39 cellular contexts compared by ENCODE assay signal in genomic region chr16:52633230-52633629, GRCh38.
"Had no signal": no experiment of that assay in that cellular context is flagged by ENCODE, and none has a peak within 500 bp of the region (broad histone marks: within the 10 kb centered on the region; RNA-seq: fewer than 3 reads in every experiment).

No MANE protein-coding gene starts in this region.

- H3K4me3 Mint-ChIP-seq: activated naive CD4-positive, alpha-beta T cell treated with anti-CD3 and anti-CD28 coated beads for 36 hours; activated naive CD4-positive, alpha-beta T cell treated with anti-CD3 and anti-CD28 coated beads, Interleukin-2, amount 10 ng/mL, durations not matched to agents 7 days and 5 days; activated naive CD4-positive, alpha-beta T cell treated with anti-CD3 and anti-CD28 coated beads, Interleukin-2, amount 50 U/mL, for 24 hours; activated naive CD8-positive, alpha-beta T cell; activated naive CD8-positive, alpha-beta T cell treated with anti-CD3 and anti-CD28 coated beads for 36 hours; activated naive CD8-positive, alpha-beta T cell treated with anti-CD3 and anti-CD28 coated beads, Interleukin-2, amount 10 ng/mL, durations not matched to agents 7 days and 5 days; activated naive CD8-positive, alpha-beta T cell treated with anti-CD3 and anti-CD28 coated beads, Interleukin-2, amount 50 U/mL, for 24 hours; activated T-cell treated with anti-CD3 and anti-CD28 coated beads, Interleukin-2, amount 50 U/mL, for 24 hours; activated T-cell treated with anti-CD3 and anti-CD28 coated beads, Interleukin-2, amount 50 U/mL, for 4 hours; activated T-cell treated with anti-CD3 and anti-CD28 coated beads, Interleukin-2, amount 50 U/mL, for 72 hours; activated T-helper 1 cell treated with anti-CD3 and anti-CD28 coated beads, Interleukin-12 subunit alpha, Interleukin-12 subunit beta, Interleukin-2, Interleukin-4 antibody, amounts not matched to agents 30 ng/mL and 10 ng/mL and 1 ng/mL, durations not matched to agents 14 hours and 24 hours and 36 hours; activated T-helper 17 cell treated with anti-CD3 and anti-CD28 coated beads, Interleukin-2, amount 50 U/mL, for 72 hours; central memory CD8-positive, alpha-beta T cell had no signal

- H3K4me1 Mint-ChIP-seq: activated naive CD4-positive, alpha-beta T cell treated with anti-CD3 and anti-CD28 coated beads, Interleukin-2, amount 10 ng/mL, durations not matched to agents 7 days and 5 days; activated naive CD4-positive, alpha-beta T cell treated with anti-CD3 and anti-CD28 coated beads, Interleukin-2, amount 50 U/mL, for 24 hours; activated naive CD8-positive, alpha-beta T cell treated with anti-CD3 and anti-CD28 coated beads for 36 hours; activated naive CD8-positive, alpha-beta T cell treated with anti-CD3 and anti-CD28 coated beads, Interleukin-2, amount 10 ng/mL, durations not matched to agents 7 days and 5 days; activated naive CD8-positive, alpha-beta T cell treated with anti-CD3 and anti-CD28 coated beads, Interleukin-2, amount 50 U/mL, for 24 hours; activated T-helper 17 cell treated with anti-CD3 and anti-CD28 coated beads, Interleukin-2, amount 50 U/mL, for 72 hours; central memory CD8-positive, alpha-beta T cell had no signal

- H3K36me3 Mint-ChIP-seq: activated naive CD4-positive, alpha-beta T cell treated with anti-CD3 and anti-CD28 coated beads, Interleukin-2, amount 10 ng/mL, durations not matched to agents 7 days and 5 days; activated naive CD4-positive, alpha-beta T cell treated with anti-CD3 and anti-CD28 coated beads, Interleukin-2, amount 50 U/mL, for 24 hours; activated naive CD4-positive, alpha-beta T cell treated with anti-CD3 and anti-CD28 coated beads, Interleukin-2, amount 50 U/mL, for 72 hours; activated naive CD8-positive, alpha-beta T cell; activated naive CD8-positive, alpha-beta T cell treated with anti-CD3 and anti-CD28 coated beads for 36 hours; activated naive CD8-positive, alpha-beta T cell treated with anti-CD3 and anti-CD28 coated beads, Interleukin-2, amount 10 ng/mL, durations not matched to agents 7 days and 5 days had no signal

- FAIRE-seq: astrocyte, bronchial epithelial cell had no signal

- H3K4me1 ChIP-seq: adrenal gland, ascending aorta, breast epithelium had no signal

- ATAC-seq: activated naive CD4-positive, alpha-beta T cell treated with anti-CD3 and anti-CD28 coated beads, Interleukin-2, amount 50 U/mL, for 72 hours; activated naive CD8-positive, alpha-beta T cell treated with anti-CD3 and anti-CD28 coated beads, Interleukin-2, amount 50 U/mL, for 24 hours; activated T-cell treated with anti-CD3 and anti-CD28 coated beads, Interleukin-2, amount 50 U/mL, for 4 hours; activated T-cell treated with anti-CD3 and anti-CD28 coated beads, Interleukin-2, amount 50 U/mL, for 72 hours; activated T-helper 17 cell treated with anti-CD3 and anti-CD28 coated beads, Interleukin-2, amount 50 U/mL, for 72 hours; body of pancreas had no signal

- H3K27me3 Mint-ChIP-seq: activated naive CD4-positive, alpha-beta T cell treated with anti-CD3 and anti-CD28 coated beads, Interleukin-2, amount 10 ng/mL, durations not matched to agents 7 days and 5 days; activated naive CD4-positive, alpha-beta T cell treated with anti-CD3 and anti-CD28 coated beads, Interleukin-2, amount 50 U/mL, for 24 hours; activated naive CD8-positive, alpha-beta T cell; activated naive CD8-positive, alpha-beta T cell treated with anti-CD3 and anti-CD28 coated beads for 36 hours; activated naive CD8-positive, alpha-beta T cell treated with anti-CD3 and anti-CD28 coated beads, Interleukin-2, amount 10 ng/mL, durations not matched to agents 7 days and 5 days; activated naive CD8-positive, alpha-beta T cell treated with anti-CD3 and anti-CD28 coated beads, Interleukin-2, amount 50 U/mL, for 24 hours; activated T-cell treated with anti-CD3 and anti-CD28 coated beads, Interleukin-2, amount 50 U/mL, for 24 hours; activated T-helper 17 cell treated with anti-CD3 and anti-CD28 coated beads, Interleukin-2, amount 50 U/mL, for 72 hours; central memory CD8-positive, alpha-beta T cell had no signal

- H3K4me3 ChIP-seq: adrenal gland, ascending aorta, body of pancreas, breast epithelium, cardiac muscle cell had no signal

- H3K27ac Mint-ChIP-seq: activated naive CD4-positive, alpha-beta T cell treated with anti-CD3 and anti-CD28 coated beads for 36 hours; activated naive CD4-positive, alpha-beta T cell treated with anti-CD3 and anti-CD28 coated beads, Interleukin-2, amount 10 ng/mL, durations not matched to agents 7 days and 5 days; activated naive CD4-positive, alpha-beta T cell treated with anti-CD3 and anti-CD28 coated beads, Interleukin-2, amount 50 U/mL, for 24 hours; activated naive CD4-positive, alpha-beta T cell treated with anti-CD3 and anti-CD28 coated beads, Interleukin-2, amount 50 U/mL, for 72 hours; activated naive CD8-positive, alpha-beta T cell; activated naive CD8-positive, alpha-beta T cell treated with anti-CD3 and anti-CD28 coated beads for 36 hours; activated naive CD8-positive, alpha-beta T cell treated with anti-CD3 and anti-CD28 coated beads, Interleukin-2, amount 10 ng/mL, durations not matched to agents 7 days and 5 days; activated naive CD8-positive, alpha-beta T cell treated with anti-CD3 and anti-CD28 coated beads, Interleukin-2, amount 50 U/mL, for 24 hours; activated T-cell treated with anti-CD3 and anti-CD28 coated beads, Interleukin-2, amount 50 U/mL, for 24 hours; activated T-cell treated with anti-CD3 and anti-CD28 coated beads, Interleukin-2, amount 50 U/mL, for 72 hours; activated T-helper 1 cell treated with anti-CD3 and anti-CD28 coated beads, Interleukin-12 subunit alpha, Interleukin-12 subunit beta, Interleukin-2, Interleukin-4 antibody, amounts not matched to agents 30 ng/mL and 10 ng/mL and 1 ng/mL, durations not matched to agents 14 hours and 24 hours and 36 hours; activated T-helper 17 cell treated with anti-CD3 and anti-CD28 coated beads, Interleukin-2, amount 50 U/mL, for 72 hours; activated T-helper 2 cell treated with anti-CD3 and anti-CD28 coated beads, Interferon-gamma antibody, Interleukin-2, Interleukin-4, amounts not matched to agents 10 μg/mL and 5 μg/mL and 100 μg/mL, durations not matched to agents 14 hours and 24 hours and 36 hours had no signal

- H3K27me3 ChIP-seq: adrenal gland, ascending aorta, body of pancreas, brain microvascular endothelial cell, breast epithelium, cardiac muscle cell had no signal

- H3K9me3 ChIP-seq: adrenal gland, ascending aorta had no signal

- H3K36me3 ChIP-seq: adrenal gland, ascending aorta, brain microvascular endothelial cell, breast epithelium, cardiac muscle cell had no signal

- DNase-seq: activated effector memory CD4-positive, alpha-beta T cell treated with anti-CD3 and anti-CD28 coated beads, Interleukin-2, amount 50 U/mL, for 16 hours; activated effector memory CD4-positive, alpha-beta T cell treated with Interleukin-2 at 50 U/mL for 16 hours; activated gamma-delta T cell; activated gamma-delta T cell treated with Interleukin-2 at 50 U/mL for 16 hours; activated naive CD4-positive, alpha-beta T cell; activated naive CD4-positive, alpha-beta T cell treated with anti-CD3 and anti-CD28 coated beads for 36 hours; activated naive CD4-positive, alpha-beta T cell treated with anti-CD3 and anti-CD28 coated beads, Interleukin-2, amount 10 ng/mL, durations not matched to agents 7 days and 5 days; activated naive CD4-positive, alpha-beta T cell treated with anti-CD3 and anti-CD28 coated beads, Interleukin-2, amount 50 U/mL, for 16 hours; activated naive CD4-positive, alpha-beta T cell treated with Interleukin-2 at 50 U/mL for 16 hours; activated naive CD8-positive, alpha-beta T cell treated with anti-CD3 and anti-CD28 coated beads for 36 hours; activated naive CD8-positive, alpha-beta T cell treated with anti-CD3 and anti-CD28 coated beads, Interleukin-2, amount 10 ng/mL, durations not matched to agents 7 days and 5 days; activated naive CD8-positive, alpha-beta T cell treated with anti-CD3 and anti-CD28 coated beads, Interleukin-2, amount 50 U/mL, for 24 hours; activated T-cell treated with anti-CD3 and anti-CD28 coated beads, Interleukin-2, amount 50 U/mL, for 1 hour; activated T-cell treated with anti-CD3 and anti-CD28 coated beads, Interleukin-2, amount 50 U/mL, for 24 hours; activated T-cell treated with anti-CD3 and anti-CD28 coated beads, Interleukin-2, amount 50 U/mL, for 4 hours; activated T-cell treated with anti-CD3 and anti-CD28 coated beads, Interleukin-2, amount 50 U/mL, for 48 hours; activated T-cell treated with anti-CD3 and anti-CD28 coated beads, Interleukin-2, amount 50 U/mL, for 72 hours; adrenal gland; amniotic stem cell; amygdala; anterior cingulate cortex; aorta; body of pancreas; brain microvascular endothelial cell; caudate nucleus; central memory CD4-positive, alpha-beta T cell; cerebellar nuclear complex had no signal

- H3K27ac ChIP-seq: adrenal gland, ascending aorta, body of pancreas, brain microvascular endothelial cell, breast epithelium, cardiac muscle cell had no signal
